18 cellular contexts compared by ENCODE assay signal in genomic region chr10:107728807-107729206, GRCh38.
DNase-seq lines count a peak whose midpoint lies in the region; ATAC-seq and TF ChIP-seq lines count a peak whose summit lies in the region.
"Had no signal": no experiment of that assay in that cellular context is flagged by ENCODE, and none has a peak within 500 bp of the region (broad histone marks: within the 10 kb centered on the region; RNA-seq: fewer than 3 reads in every experiment).

No MANE protein-coding gene starts in this region.

- H3K36me3 ChIP-seq in OCI-LY3 (replicated peaks; ENCODE audit: low read depth, low read length) (peaks cover 1% of the 10 kb centered on the region), mucosa of rectum (ENCODE audit: control insufficient read depth in 2 of 2, insufficient read depth in 2 of 2, low read length in 2 of 2) (no peaks in the 10 kb centered on the region)
- H3K36me3 ChIP-seq: adrenal gland, esophagus squamous epithelium had no signal

- peaks cover 2% of the 10 kb centered on the region; the same call in 1 of the 2 replicates for H3K9me3 ChIP-seq in OCI-LY3 (ENCODE audit: insufficient read depth, low read length)
- H3K9me3 ChIP-seq in mucosa of rectum (ENCODE audit: control insufficient read depth in 2 of 2, low read length in 2 of 2) = no peaks in the 10 kb centered on the region
- H3K9me3 ChIP-seq: adrenal gland had no signal

- no peak overlapping the region for H2AFZ ChIP-seq in OCI-LY3 (ENCODE audit: low read depth, low read length)
- H2AFZ ChIP-seq: GM23338 had no signal

- no peak for DNase-seq in T-helper 1 cell
- no peak for DNase-seq in dorsolateral prefrontal cortex
- no peak for DNase-seq in GM13977 (ENCODE audit: low spot score)
- DNase-seq: activated T-cell treated with anti-CD3 and anti-CD28 coated beads, Interleukin-2, amount 50 U/mL, for 72 hours; adrenal gland; cortex of kidney; DMS153; esophagus squamous epithelium; KG1; NCI-H1694; SHP77 treated with DMSO at 0.1 percent for 48 hours; substantia nigra had no signal

- TF ChIP-seq CTCF in OCI-LY3 (IDR thresholded peaks at IDR 0.05; ENCODE audit: low read depth, low read length) (no peak), dorsolateral prefrontal cortex (IDR thresholded peaks at IDR 0.05 in 54 of 56, conservative IDR thresholded peaks at IDR 0.05 in 2 of 56; ENCODE audit: low read depth in 1 of 56, partially characterized antibody in 56 of 56) (no peak), GM13977 (IDR thresholded peaks at IDR 0.05; ENCODE audit: extremely low read depth, insufficient read depth, missing control alignments) (no peak)

- peak overlapping the region; percentile 50 for H3K4me2 ChIP-seq in OCI-LY3 (ENCODE audit: low read length)
- H3K4me2 ChIP-seq: GM23338 had no signal

- H3K9ac ChIP-seq in OCI-LY3 (ENCODE audit: low read length) = no peak overlapping the region
- no peak overlapping the region for H3K9ac ChIP-seq in mucosa of rectum (ENCODE audit: low read depth in 1 of 2, low read length in 2 of 2)

- intact Hi-C loops in dorsolateral prefrontal cortex (cut with DNase I) = no loop called here

- peak; percentile 86 for ATAC-seq in GM18907 (IDR thresholded peaks at IDR 0.05; ENCODE audit: unreplicated experiment)
- peak; percentile 95 for ATAC-seq in HG02943 (IDR thresholded peaks at IDR 0.05; ENCODE audit: low read depth, unreplicated experiment)
- no peak for ATAC-seq in HG02870 (IDR thresholded peaks at IDR 0.05; ENCODE audit: unreplicated experiment)
- ATAC-seq: activated T-cell treated with anti-CD3 and anti-CD28 coated beads, Interleukin-2, amount 50 U/mL, for 72 hours; GM23338 had no signal

- H3K27me3 ChIP-seq in OCI-LY3 (ENCODE audit: low read depth, low read length) = no peaks in the 10 kb centered on the region
- H3K27me3 ChIP-seq in mucosa of rectum (ENCODE audit: control insufficient read depth in 2 of 2, insufficient read depth in 2 of 2, low read length in 2 of 2) = no peaks in the 10 kb centered on the region
- no peaks in the 10 kb centered on the region for H3K27me3 ChIP-seq in dorsolateral prefrontal cortex
- H3K27me3 ChIP-seq: adrenal gland, esophagus squamous epithelium had no signal

- no peaks in the 10 kb centered on the region for H4K20me1 ChIP-seq in OCI-LY3 (ENCODE audit: insufficient read depth, low read length)

- H3K27ac ChIP-seq in OCI-LY3 (ENCODE audit: low read length) (no peak overlapping the region), mucosa of rectum (ENCODE audit: low read depth in 2 of 2, low read length in 2 of 2) (peak overlapping the region; percentile 54 to 62), dorsolateral prefrontal cortex (no peak overlapping the region)
- H3K27ac ChIP-seq: adrenal gland, esophagus squamous epithelium had no signal

- H3K79me2 ChIP-seq in OCI-LY3 (ENCODE audit: low read length) = no peaks in the 10 kb centered on the region

- H3K4me3 ChIP-seq in OCI-LY3 (ENCODE audit: low read length) (no peak overlapping the region), mucosa of rectum (ENCODE audit: low read length in 2 of 2) (peak overlapping the region; percentile 17 to 53), dorsolateral prefrontal cortex (no peak overlapping the region)
- H3K4me3 ChIP-seq: adrenal gland, esophagus squamous epithelium, GM23338 had no signal

- H3K4me1 ChIP-seq in OCI-LY3 (ENCODE audit: low read length) (peaks cover 17% of the 10 kb centered on the region), mucosa of rectum (ENCODE audit: control insufficient read depth in 2 of 2, insufficient read depth in 2 of 2, low read length in 2 of 2) (peaks cover 3 to 9% of the 10 kb centered on the region in 2 donors)
- H3K4me1 ChIP-seq: adrenal gland, esophagus squamous epithelium had no signal

- in situ Hi-C loops in GM13977 (cut with MboI; ENCODE audit: low pct_unique_long_range_greater_than_20kb, low sequenced_read_pairs, unreplicated experiment) = no loop called here

Comparison
In these comparisons a context has a peak if more than half of its experiments do, and no peak if none do; other contexts are left out.
1. H3K27ac ChIP-seq: peak in mucosa of rectum (2 of 2); none in OCI-LY3 (single experiment) and dorsolateral prefrontal cortex (0 of 59).
2. H3K4me3 ChIP-seq: peak in mucosa of rectum (2 of 2); none in OCI-LY3 (single experiment) and dorsolateral prefrontal cortex (0 of 59).